ENCODE assay signal across 16 cellular contexts in the genomic region with DNA sequence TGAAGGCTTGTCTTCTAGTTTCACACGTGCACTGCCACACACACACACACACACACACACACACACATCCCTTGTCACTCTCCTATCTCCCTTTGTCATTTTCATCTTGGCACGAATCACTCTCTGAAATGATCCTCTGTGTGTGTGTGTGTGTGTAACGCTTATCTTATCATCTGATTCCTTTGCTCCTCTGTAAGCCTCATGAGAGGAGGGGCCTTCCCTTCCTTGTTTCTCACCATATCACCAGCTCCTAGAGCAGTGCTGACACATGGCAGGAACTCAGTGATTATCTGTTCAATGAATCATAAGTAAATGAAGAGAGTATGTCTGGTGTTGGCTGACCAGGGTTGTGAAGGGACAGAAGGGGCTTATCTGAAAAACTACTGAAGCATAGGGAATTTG. TPM values are rescaled to one million over a fixed set of nuclear protein-coding genes. Genes with fewer than 3 reads are reported as not detected.
DNase-seq lines count a peak whose midpoint lies in the region; ATAC-seq, FAIRE-seq and TF ChIP-seq lines count a peak whose summit lies in the region.
"Had no signal": no experiment of that assay in that cellular context is flagged by ENCODE, and none has a peak within 500 bp of the region (broad histone marks: within the 10 kb centered on the region; RNA-seq: fewer than 3 reads in every experiment).

No MANE protein-coding gene starts in this region.

- no peaks in the 10 kb centered on the region for H3K9me3 Mint-ChIP-seq in chondrocyte (ENCODE audit: low read depth)
- H3K9me3 Mint-ChIP-seq: stimulated activated naive CD8-positive, alpha-beta T cell treated with anti-CD3 and anti-CD28 coated beads, Interleukin-15, amount 100 ng/mL, for 72 hours had no signal

- peaks cover 4% of the 10 kb centered on the region for H3K4me1 Mint-ChIP-seq in chondrocyte (ENCODE audit: low read depth)
- H3K4me1 Mint-ChIP-seq: stimulated activated naive CD8-positive, alpha-beta T cell treated with anti-CD3 and anti-CD28 coated beads, Interleukin-15, amount 100 ng/mL, for 72 hours had no signal

- no peak overlapping the region for H2AFZ ChIP-seq in mesenchymal stem cell (ENCODE audit: low read depth, low read length)

- no peak overlapping the region for H3K23ac ChIP-seq in mesenchymal stem cell (ENCODE audit: low read length in 2 of 2)

- peak; percentile 72 for DNase-seq in DMS 273 treated with DMSO at 0.1 percent for 48 hours (lab: John Stamatoyannopoulos, UW)
- peak; percentile 72 for DNase-seq in LHCN-M2 (ENCODE audit: low read depth)
- DNase-seq in bronchial epithelial cell (ENCODE audit: low read depth): peak; percentile 70
- peak; percentile 78 for DNase-seq in mesenchymal stem cell
- no peak for DNase-seq in NCI-H526 treated with DMSO at 0.1 percent for 48 hours (lab: John Stamatoyannopoulos, UW)
- no peak for DNase-seq in chondrocyte (ENCODE audit: low spot score)
- no peak for DNase-seq in NCI-H2171 (lab: John Stamatoyannopoulos, UW)
- no peak for DNase-seq in body of pancreas
- DNase-seq: cortex of kidney; DND-41; Kasumi-1; kidney; NCI-H187 treated with DMSO at 0.1 percent for 48 hours; stimulated activated naive CD8-positive, alpha-beta T cell treated with anti-CD3 and anti-CD28 coated beads, Interleukin-15, amount 100 ng/mL, for 72 hours had no signal

- no peak overlapping the region for H3K9ac ChIP-seq in mesenchymal stem cell (ENCODE audit: low read length)
- H3K9ac ChIP-seq: BLaER1 had no signal

- H2AK5ac ChIP-seq in mesenchymal stem cell (ENCODE audit: low read length, severe bottlenecking): no peak overlapping the region

- FAIRE-seq in bronchial epithelial cell (lab: Jason Lieb, UNC): no peak
- FAIRE-seq: frontal cortex, kidney had no signal

- no peaks in the 10 kb centered on the region for H3K79me1 ChIP-seq in mesenchymal stem cell (replicated peaks; ENCODE audit: low read length, poor library complexity, severe bottlenecking)

- no peak for ATAC-seq in body of pancreas
- ATAC-seq: stimulated activated naive CD8-positive, alpha-beta T cell treated with anti-CD3 and anti-CD28 coated beads, Interleukin-15, amount 100 ng/mL, for 72 hours had no signal

- no peak overlapping the region for H3K4me3 Mint-ChIP-seq in chondrocyte (ENCODE audit: unreplicated experiment)
- H3K4me3 Mint-ChIP-seq: stimulated activated naive CD8-positive, alpha-beta T cell treated with anti-CD3 and anti-CD28 coated beads, Interleukin-15, amount 100 ng/mL, for 72 hours had no signal

- no peak overlapping the region for H4K8ac ChIP-seq in mesenchymal stem cell (ENCODE audit: low read length)

- H3K36me3 Mint-ChIP-seq in chondrocyte (ENCODE audit: low read depth): no peaks in the 10 kb centered on the region

- H2BK5ac ChIP-seq in mesenchymal stem cell (ENCODE audit: low read depth, low read length, poor library complexity, severe bottlenecking): no peak overlapping the region

- H2BK12ac ChIP-seq in mesenchymal stem cell (ENCODE audit: low read length in 2 of 2): peak overlapping the region in 1 of 2 experiments; percentile 18

- no peak overlapping the region for H2BK15ac ChIP-seq in mesenchymal stem cell (ENCODE audit: low read depth, poor library complexity, severe bottlenecking)

- H3K9me3 ChIP-seq in mesenchymal stem cell (ENCODE audit: control insufficient read depth, low read length): no peaks in the 10 kb centered on the region
- no peaks in the 10 kb centered on the region for H3K9me3 ChIP-seq in body of pancreas
- H3K9me3 ChIP-seq: BLaER1 had no signal

- peaks cover 13% of the 10 kb centered on the region for H3K27me3 Mint-ChIP-seq in chondrocyte (ENCODE audit: low read depth)

- intact Hi-C loops in body of pancreas (cut with DNase I): no loop called here

- TF ChIP-seq CTCF in bronchial epithelial cell (IDR thresholded peaks at IDR 0.05; ENCODE audit: insufficient read depth, low read length, severe bottlenecking) (no peak), chondrocyte (IDR thresholded peaks at IDR 0.05) (no peak), body of pancreas (IDR thresholded peaks at IDR 0.05) (no peak)

- H4K91ac ChIP-seq in mesenchymal stem cell (ENCODE audit: low read length): no peak overlapping the region

- TF ChIP-seq POLR2A in body of pancreas (IDR thresholded peaks at IDR 0.05): no peak

- WGBS in mesenchymal stem cell: 50% methylated on average over 1 of the region's 3 CpGs
- WGBS in body of pancreas, 2 donors: 35 to 47% methylated on average over 3 of the region's 3 CpGs

- H3K27ac Mint-ChIP-seq in chondrocyte (ENCODE audit: unreplicated experiment): no peak overlapping the region
- H3K27ac Mint-ChIP-seq: stimulated activated naive CD8-positive, alpha-beta T cell treated with anti-CD3 and anti-CD28 coated beads, Interleukin-15, amount 100 ng/mL, for 72 hours had no signal

- no peak overlapping the region for H3K4ac ChIP-seq in mesenchymal stem cell (ENCODE audit: low read depth in 1 of 2, low read length in 2 of 2)

- H3K4me1 ChIP-seq in mesenchymal stem cell (ENCODE audit: control insufficient read depth, insufficient read depth, low read depth, low read length): no peaks in the 10 kb centered on the region
- no peaks in the 10 kb centered on the region for H3K4me1 ChIP-seq in body of pancreas
- H3K4me1 ChIP-seq: BLaER1 had no signal

- no peaks in the 10 kb centered on the region for H3K27me3 ChIP-seq in bronchial epithelial cell (ENCODE audit: control insufficient read depth, insufficient read depth, low read length)
- peaks cover 0 to 7% of the 10 kb centered on the region in 2 experiments for H3K27me3 ChIP-seq in mesenchymal stem cell (ENCODE audit: control insufficient read depth in 1 of 2, insufficient read depth in 1 of 2, low read length in 2 of 2)
- no peaks in the 10 kb centered on the region for H3K27me3 ChIP-seq in body of pancreas
- H3K27me3 ChIP-seq: BLaER1 had no signal

- H3K4me2 ChIP-seq in mesenchymal stem cell (ENCODE audit: low read length, poor library complexity, severe bottlenecking): no peak overlapping the region
- H3K4me2 ChIP-seq: BLaER1 had no signal

- no peak overlapping the region for H3K18ac ChIP-seq in mesenchymal stem cell (ENCODE audit: low read depth in 1 of 2, low read length in 2 of 2)

- H3K4me3 ChIP-seq in bronchial epithelial cell (ENCODE audit: low read depth, low read length) (no peak overlapping the region), mesenchymal stem cell (ENCODE audit: insufficient read depth in 1 of 2, low read depth in 1 of 2, low read length in 2 of 2) (no peak overlapping the region), body of pancreas (no peak overlapping the region)
- H3K4me3 ChIP-seq: BLaER1 had no signal

- no peaks in the 10 kb centered on the region for H3K36me3 ChIP-seq in bronchial epithelial cell (ENCODE audit: control insufficient read depth, insufficient read depth, low read length)
- H3K36me3 ChIP-seq in mesenchymal stem cell (ENCODE audit: control insufficient read depth in 1 of 2, insufficient read depth in 2 of 2, low read depth in 1 of 2, low read length in 2 of 2): no peaks in the 10 kb centered on the region
- no peaks in the 10 kb centered on the region for H3K36me3 ChIP-seq in body of pancreas (replicated peaks in 1 of 2; ENCODE audit: insufficient read depth in 1 of 2, low read depth in 2 of 2)
- H3K36me3 ChIP-seq: BLaER1 had no signal

- no peak overlapping the region for H2BK120ac ChIP-seq in mesenchymal stem cell (ENCODE audit: low read depth, low read length)

- no peak overlapping the region for H3K14ac ChIP-seq in mesenchymal stem cell (ENCODE audit: low read length in 2 of 2)

- no peak overlapping the region for H3K27ac ChIP-seq in mesenchymal stem cell (ENCODE audit: low read length, poor library complexity, severe bottlenecking)
- H3K27ac ChIP-seq in body of pancreas: no peak overlapping the region
- H3K27ac ChIP-seq: BLaER1 had no signal

RNA-seq across cellular contexts. Expression of a gene that starts 53.3 kb away (rescaled TPM):
- 26.8 and 33.9 TPM in 2 replicates for total RNA-seq in LHCN-M2 (2014; rRNA removed)
- 1.2 TPM for polyA plus RNA-seq in LHCN-M2 (2012)
- total RNA-seq in bronchial epithelial cell: 5.6 and 6.8 TPM in 2 replicates
- polyA plus RNA-seq in mesenchymal stem cell (2013, experiment 1 of 2): 5.4 TPM
- polyA plus RNA-seq in mesenchymal stem cell (2013, experiment 2 of 2): 5.4 TPM
- total RNA-seq in chondrocyte: 21.1 to 49.8 TPM (median 23.9 TPM) in 3 replicates
- total RNA-seq in body of pancreas: 1 to 10 TPM; 8.6 to 9.2 TPM

Comparison
In these comparisons a context has a peak if more than half of its experiments do, and no peak if none do; other contexts are left out.
1. DNase-seq: peak in DMS 273 treated with DMSO at 0.1 percent for 48 hours (single experiment), LHCN-M2 (single experiment), bronchial epithelial cell (single experiment) and mesenchymal stem cell (single experiment); none in NCI-H526 treated with DMSO at 0.1 percent for 48 hours (single experiment), chondrocyte (single experiment), NCI-H2171 (single experiment) and body of pancreas (0 of 4).